In genomic region chr6:138422861-138423260, GRCh38 we compare ENCODE assay signal across 1 cellular context.
TF ChIP-seq lines count a peak whose summit lies in the region.

No MANE protein-coding gene starts in this region.

TF ChIP-seq in endothelial cell of umbilical vein, 7 proteins besides CTCF, POLR2A, EP300 and RAD21:
- TF ChIP-seq POLR2AphosphoS5 (IDR thresholded peaks at IDR 0.05; ENCODE audit: insufficient read depth, low read depth, low read length) (no peak), GATA2 (IDR thresholded peaks at IDR 0.05; ENCODE audit: insufficient read depth, insufficient read length, low read depth, low read length) (no peak), EZH2 (IDR thresholded peaks at IDR 0.05; ENCODE audit: borderline replicate concordance, low read depth, low read length, severe bottlenecking) (no peak), FOS (IDR thresholded peaks at IDR 0.05; ENCODE audit: borderline replicate concordance, insufficient read depth, low read length) (no peak), MYC (IDR thresholded peaks at IDR 0.05; ENCODE audit: low read depth, low read length) (no peak), JUN (IDR thresholded peaks at IDR 0.05; ENCODE audit: borderline replicate concordance, insufficient read depth, insufficient read length, low read depth) (no peak), MAX (IDR thresholded peaks at IDR 0.05; ENCODE audit: insufficient read depth, insufficient read length) (no peak)
